Comparison of ENCODE assay signal across 1 cellular context in the genomic region with DNA sequence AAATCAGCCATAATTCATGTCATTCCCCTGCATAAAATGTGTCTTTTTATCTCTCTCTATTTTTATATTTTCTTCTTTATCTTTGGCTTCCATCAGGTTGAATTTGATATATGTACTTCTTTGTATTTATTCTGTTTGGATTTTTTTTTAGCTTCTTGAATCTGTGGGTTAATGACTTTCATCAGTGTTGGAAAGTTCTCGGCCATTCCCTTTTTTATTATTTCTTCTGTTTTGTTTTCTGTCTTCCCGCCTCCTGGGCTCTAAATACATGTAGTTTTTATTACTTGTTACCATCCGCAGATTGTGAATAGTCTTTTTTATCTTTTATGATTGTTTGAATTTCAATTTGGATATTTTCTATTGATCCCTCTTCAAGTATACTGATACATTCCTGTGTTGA.
"Had no signal": no experiment of that assay in that cellular context is flagged by ENCODE, and none has a peak within 500 bp of the region (broad histone marks: within the 10 kb centered on the region; RNA-seq: fewer than 3 reads in every experiment).

No MANE protein-coding gene starts in this region.

- ATAC-seq: GM12878 had no signal

- H3K4me3 ChIP-seq: GM12878 had no signal
